In the genomic region with DNA sequence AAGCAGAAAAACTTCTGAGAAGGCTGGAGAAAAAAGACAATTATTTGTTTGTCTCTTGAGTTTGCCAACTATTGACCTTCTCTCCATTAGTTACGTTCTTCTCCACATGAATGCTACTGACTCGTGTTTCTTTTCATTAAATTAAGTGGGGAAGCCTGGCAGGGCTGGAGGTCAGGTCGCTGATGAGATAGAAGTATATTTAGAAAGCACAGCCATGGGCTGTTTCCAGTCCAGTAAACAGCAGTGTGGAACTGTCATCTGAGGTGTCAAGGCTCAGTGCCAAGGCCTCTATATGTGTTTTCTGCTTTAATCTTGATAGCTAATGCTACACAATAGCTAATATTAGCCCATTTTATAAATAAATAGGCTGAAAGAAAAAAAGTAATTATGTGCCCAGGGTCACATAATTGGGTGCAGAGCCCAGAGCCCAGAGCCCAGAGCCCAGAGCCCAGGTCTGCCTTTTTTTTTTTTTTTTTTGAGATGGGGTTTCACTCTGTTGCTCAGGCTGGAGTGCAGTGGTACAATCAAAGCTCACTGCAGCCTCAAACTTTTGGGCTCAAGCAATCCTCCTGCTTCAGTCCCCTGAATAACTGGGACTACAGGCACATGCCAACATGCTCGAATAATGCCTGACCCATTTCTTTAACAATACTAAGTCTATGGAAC, we compare ENCODE assay signal across 14 cellular contexts. TPM values are rescaled to one million over a fixed set of nuclear protein-coding genes. Genes with fewer than 3 reads are reported as not detected.
DNase-seq lines count a peak whose midpoint lies in the region; ATAC-seq and TF ChIP-seq lines count a peak whose summit lies in the region.
"Had no signal": no experiment of that assay in that cellular context is flagged by ENCODE, and none has a peak within 500 bp of the region (broad histone marks: within the 10 kb centered on the region; RNA-seq: fewer than 3 reads in every experiment).

No MANE protein-coding gene starts in this region.

- no peak overlapping the region for H3K27ac Mint-ChIP-seq in natural killer cell

- DNase-seq in omental fat pad (ENCODE audit: low spot score) (no peak), RWPE1 (ENCODE audit: low spot score) (no peak), natural killer cell (no peak), activated T-cell treated with anti-CD3 and anti-CD28 coated beads for 4 hours (no peak)
- DNase-seq in stimulated activated CD4-positive, alpha-beta T cell treated with anti-CD3 and anti-CD28 coated beads, Interleukin-1b, Interleukin-23, amount 100 ng/mL, for 48 hours, result no peak
- DNase-seq: DMS153, GOT3, thyroid gland had no signal

- peaks cover 9 to 13% of the 10 kb centered on the region in 2 donors for H3K27me3 Mint-ChIP-seq in natural killer cell (ENCODE audit: low read depth in 2 of 2)

- TF ChIP-seq CTCF in omental fat pad (IDR thresholded peaks at IDR 0.05), result no peak
- no peak for TF ChIP-seq CTCF in RWPE1 (conservative IDR thresholded peaks at IDR 0.05; ENCODE audit: low read depth)
- no peak for TF ChIP-seq CTCF in natural killer cell (IDR thresholded peaks at IDR 0.05)

- CTCF ChIA-PET in RWPE1 (lab: Yijun Ruan, JAX), result interaction anchor here (1.3 kb wide), 1 partner anchor 9 kb away, joined by 5 read pairs; no protein-coding TSS in a partner anchor

- POLR2A ChIA-PET in RWPE1 (lab: Yijun Ruan, JAX; ENCODE audit: low non-redundant PET), result no interaction called here

- no peaks in the 10 kb centered on the region for H3K4me1 Mint-ChIP-seq in natural killer cell

- no peak overlapping the region for H3K4me3 Mint-ChIP-seq in natural killer cell

- intact Hi-C loops in natural killer cell (cut with micrococcal nuclease), result no loop called here

- peak; percentile 71 for ATAC-seq in GM18867 (IDR thresholded peaks at IDR 0.05; ENCODE audit: unreplicated experiment)
- ATAC-seq in GM21576 (IDR thresholded peaks at IDR 0.05; ENCODE audit: unreplicated experiment), result peak; percentile 75
- ATAC-seq in HG03565 (IDR thresholded peaks at IDR 0.05; ENCODE audit: unreplicated experiment), result peak; percentile 57
- peak; percentile 16 for ATAC-seq in omental fat pad (ENCODE audit: low FRiP score)
- ATAC-seq in natural killer cell, result no peak

- H3K36me3 Mint-ChIP-seq in natural killer cell, result no peaks in the 10 kb centered on the region

- no peak overlapping the region for H3K27ac ChIP-seq in RWPE1
- H3K27ac ChIP-seq: adrenal gland, thyroid gland, VCaP had no signal

- no peaks in the 10 kb centered on the region for H3K9me3 Mint-ChIP-seq in natural killer cell

RNA-seq across cellular contexts. Expression of a gene that starts 6.3 kb away (rescaled TPM):
- not detected for total RNA-seq in omental fat pad
- total RNA-seq in natural killer cell, result not detected
- total RNA-seq: adrenal gland, lung, thyroid gland had no signal

RNA-seq across cellular contexts. Expression of a gene that starts 55.9 kb away (rescaled TPM):
- total RNA-seq in omental fat pad, result 10 to 100 TPM in 2 of 4 donors, 1 to 10 TPM in 2; 4.8 to 17.8 (median 9.5) TPM
- not detected for total RNA-seq in natural killer cell

Comparison
In these comparisons a context has a peak if more than half of its experiments do, and no peak if none do; other contexts are left out.
1. ATAC-seq: peak in GM18867 (single experiment), GM21576 (single experiment), HG03565 (single experiment) and omental fat pad (single experiment); none in natural killer cell (0 of 3).
2. RNA of a gene that starts 55.9 kb away (total RNA-seq): 4.8 to 17.8 TPM in omental fat pad; not detected in natural killer cell; every median in the first group is over 4 times any median in the second.